ENCODE assay signal across 1 cellular context in genomic region chr3:141308588-141309218, GRCh38.
A peak's percentile ranks its signal among the peaks of the same experiment; 100 is the strongest.
TF ChIP-seq lines count a peak whose summit lies in the region.

No MANE protein-coding gene starts in this region.

TF ChIP-seq in K562, 482 proteins besides CTCF, POLR2A, EP300 and RAD21 (continued from another document and continues in another):
- TF ChIP-seq ZNF518B (CRISPR knock-in tag; IDR thresholded peaks at IDR 0.05) (no peak), SMC3 (conservative IDR thresholded peaks at IDR 0.05; ENCODE audit: insufficient read depth, low read depth, low read length) (0 out of 2 replicates have a peak, but pooled peaks have one; percentile 37), USF1 (CRISPR knock-in tag; IDR thresholded peaks at IDR 0.05) (peak; percentile 93), TRIM24 (IDR thresholded peaks at IDR 0.05) (peak in 1 of 2 experiments; percentile 49; a peak in 1 of 4 replicates), GABPB1 (CRISPR knock-in tag; IDR thresholded peaks at IDR 0.05) (no peak), CTBP1 (IDR thresholded peaks at IDR 0.05; ENCODE audit: borderline replicate concordance) (0 out of 2 replicates have a peak, but pooled peaks have one; percentile 51), JUND (IDR thresholded peaks at IDR 0.05; ENCODE audit: borderline replicate concordance, low read depth, low read length) (peak; percentile 41; the same call in 1 of the 2 replicates), JUND (tag; IDR thresholded peaks at IDR 0.05; ENCODE audit: borderline replicate concordance, low read depth, low read length) (peak; percentile 37; the same call in 1 of the 3 replicates), TAF15 (IDR thresholded peaks at IDR 0.05; ENCODE audit: low read depth, low read length) (no peak), TFE3 (CRISPR knock-in tag; IDR thresholded peaks at IDR 0.05) (peak; percentile 34), CBFA2T3 (IDR thresholded peaks at IDR 0.05) (peak; percentile 61), ZBTB17 (CRISPR knock-in tag; IDR thresholded peaks at IDR 0.05) (0 out of 2 replicates have a peak, but pooled peaks have one; percentile 37), PHTF2 (CRISPR knock-in tag; IDR thresholded peaks at IDR 0.05) (no peak), ATF1 (CRISPR knock-in tag; IDR thresholded peaks at IDR 0.05) (no peak), ATF1 (tag; IDR thresholded peaks at IDR 0.05) (peak; percentile 31; the same call in 1 of the 2 replicates), NR4A1 (CRISPR knock-in tag; IDR thresholded peaks at IDR 0.05) (no peak), NR4A1 (tag; IDR thresholded peaks at IDR 0.05) (0 out of 2 replicates have a peak, but pooled peaks have one; percentile 34), HNRNPL (IDR thresholded peaks at IDR 0.05; ENCODE audit: low read depth, low read length) (no peak), CBFA2T2 (conservative IDR thresholded peaks at IDR 0.05) (peak; percentile 68), KLF16 (IDR thresholded peaks at IDR 0.05) (0 out of 2 replicates have a peak, but pooled peaks have one; percentile 15), TCF3 (CRISPR knock-in tag; IDR thresholded peaks at IDR 0.05) (0 out of 2 replicates have a peak, but pooled peaks have one; percentile 30), ZNF561 (CRISPR knock-in tag; conservative IDR thresholded peaks at IDR 0.05) (no peak), NONO (IDR thresholded peaks at IDR 0.05; ENCODE audit: low read depth in 2 of 2, low read length in 1 of 2) (no peak), L3MBTL2 (IDR thresholded peaks at IDR 0.05) (peak; percentile 99), EP400 (IDR thresholded peaks at IDR 0.05) (peak; percentile 31; the same call in 1 of the 2 replicates), ZNF316 (IDR thresholded peaks at IDR 0.05) (no peak), MGA (IDR thresholded peaks at IDR 0.05) (peak; percentile 98), HIVEP1 (CRISPR knock-in tag; IDR thresholded peaks at IDR 0.05) (0 out of 2 replicates have a peak, but pooled peaks have one; percentile 10), RAD51 (IDR thresholded peaks at IDR 0.05; ENCODE audit: borderline replicate concordance, low read depth) (peak; percentile 85), HCFC1 (IDR thresholded peaks at IDR 0.05; ENCODE audit: low read depth, low read length) (no peak), ZNF639 (CRISPR knock-in tag; conservative IDR thresholded peaks at IDR 0.05 in 1 of 2, IDR thresholded peaks at IDR 0.05 in 1 of 2) (peak in 1 of 2 experiments; percentile 34; a peak in 1 of 4 replicates), DEAF1 (CRISPR knock-in tag; IDR thresholded peaks at IDR 0.05) (0 out of 2 replicates have a peak, but pooled peaks have one; percentile 16), EWSR1 (IDR thresholded peaks at IDR 0.05; ENCODE audit: borderline replicate concordance, low read depth, partially characterized antibody) (no peak), CREM (IDR thresholded peaks at IDR 0.05; ENCODE audit: low read depth) (0 out of 2 replicates have a peak, but pooled peaks have one; percentile 20), RCOR1 (IDR thresholded peaks at IDR 0.05; ENCODE audit: borderline replicate concordance in 1 of 2, low read depth in 2 of 2, low read length in 2 of 2) (peak in 1 of 2 experiments; percentile 44; a peak in 1 of 4 replicates)
